Comparison of ENCODE assay signal across 1 cellular context in the genomic region with DNA sequence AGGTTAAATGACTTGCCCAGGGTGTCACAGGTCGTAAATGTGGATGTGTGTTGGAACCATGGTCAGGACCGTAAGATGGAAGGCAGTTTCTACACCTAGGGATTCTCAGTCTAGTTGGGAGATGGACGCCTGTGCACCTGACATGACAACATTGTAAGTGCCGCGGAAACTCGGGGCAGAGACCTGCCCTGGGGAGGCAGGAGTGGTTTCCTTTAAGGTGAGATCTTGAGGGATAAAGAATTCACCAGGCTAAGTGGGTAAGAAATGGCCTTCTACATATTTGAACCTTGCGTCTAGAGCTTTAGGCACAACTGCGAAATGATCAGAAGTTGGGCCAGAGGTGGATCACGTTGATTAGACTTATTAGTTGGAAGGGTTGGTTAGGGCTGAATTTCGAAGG.
TF ChIP-seq lines count a peak whose summit lies in the region.

No MANE protein-coding gene starts in this region.

TF ChIP-seq in neural cell, 6 proteins besides CTCF, POLR2A, EP300 and RAD21 (continued from another document):
- TF ChIP-seq, protein P1, sequence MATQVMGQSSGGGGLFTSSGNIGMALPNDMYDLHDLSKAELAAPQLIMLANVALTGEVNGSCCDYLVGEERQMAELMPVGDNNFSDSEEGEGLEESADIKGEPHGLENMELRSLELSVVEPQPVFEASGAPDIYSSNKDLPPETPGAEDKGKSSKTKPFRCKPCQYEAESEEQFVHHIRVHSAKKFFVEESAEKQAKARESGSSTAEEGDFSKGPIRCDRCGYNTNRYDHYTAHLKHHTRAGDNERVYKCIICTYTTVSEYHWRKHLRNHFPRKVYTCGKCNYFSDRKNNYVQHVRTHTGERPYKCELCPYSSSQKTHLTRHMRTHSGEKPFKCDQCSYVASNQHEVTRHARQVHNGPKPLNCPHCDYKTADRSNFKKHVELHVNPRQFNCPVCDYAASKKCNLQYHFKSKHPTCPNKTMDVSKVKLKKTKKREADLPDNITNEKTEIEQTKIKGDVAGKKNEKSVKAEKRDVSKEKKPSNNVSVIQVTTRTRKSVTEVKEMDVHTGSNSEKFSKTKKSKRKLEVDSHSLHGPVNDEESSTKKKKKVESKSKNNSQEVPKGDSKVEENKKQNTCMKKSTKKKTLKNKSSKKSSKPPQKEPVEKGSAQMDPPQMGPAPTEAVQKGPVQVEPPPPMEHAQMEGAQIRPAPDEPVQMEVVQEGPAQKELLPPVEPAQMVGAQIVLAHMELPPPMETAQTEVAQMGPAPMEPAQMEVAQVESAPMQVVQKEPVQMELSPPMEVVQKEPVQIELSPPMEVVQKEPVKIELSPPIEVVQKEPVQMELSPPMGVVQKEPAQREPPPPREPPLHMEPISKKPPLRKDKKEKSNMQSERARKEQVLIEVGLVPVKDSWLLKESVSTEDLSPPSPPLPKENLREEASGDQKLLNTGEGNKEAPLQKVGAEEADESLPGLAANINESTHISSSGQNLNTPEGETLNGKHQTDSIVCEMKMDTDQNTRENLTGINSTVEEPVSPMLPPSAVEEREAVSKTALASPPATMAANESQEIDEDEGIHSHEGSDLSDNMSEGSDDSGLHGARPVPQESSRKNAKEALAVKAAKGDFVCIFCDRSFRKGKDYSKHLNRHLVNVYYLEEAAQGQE (IDR thresholded peaks at IDR 0.05; ENCODE audit: borderline replicate concordance) = no peak
- no peak for TF ChIP-seq POLR2AphosphoS5 (IDR thresholded peaks at IDR 0.05)
- TF ChIP-seq EZH2 (IDR thresholded peaks at IDR 0.05; ENCODE audit: borderline replicate concordance, insufficient read depth, low read length, poor library complexity, severe bottlenecking) = no peak
- no peak for TF ChIP-seq SMC3 (conservative IDR thresholded peaks at IDR 0.05; ENCODE audit: poor library complexity)
